In genomic region chr2:98463988-98464771, GRCh38 we compare ENCODE assay signal across 9 cellular contexts. TPM values are rescaled to one million over a fixed set of nuclear protein-coding genes. Genes with fewer than 3 reads are reported as not detected.
DNase-seq lines count a peak whose midpoint lies in the region; ATAC-seq and TF ChIP-seq lines count a peak whose summit lies in the region.
"Had no signal": no experiment of that assay in that cellular context is flagged by ENCODE, and none has a peak within 500 bp of the region (broad histone marks: within the 10 kb centered on the region; RNA-seq: fewer than 3 reads in every experiment).

No MANE protein-coding gene starts in this region.

- peak overlapping the region; percentile 85 for H3K4me3 Mint-ChIP-seq in activated T-helper 17 cell treated with anti-CD3 and anti-CD28 coated beads, Interleukin-2, amount 50 U/mL, for 72 hours
- H3K4me3 Mint-ChIP-seq in natural killer cell treated with Interleukin-12 subunit alpha and Interleukin-12 subunit beta and Interleukin-15 and Interleukin-18, amount 100 ng/mL, for 72 hours: peak overlapping the region; percentile 95
- no peak overlapping the region for H3K4me3 Mint-ChIP-seq in endothelial cell (ENCODE audit: unreplicated experiment)

- H3K9me3 ChIP-seq in Loucy (ENCODE audit: insufficient read depth, low read depth, low read length): no peaks in the 10 kb centered on the region

- H3K4me1 ChIP-seq in Loucy (ENCODE audit: insufficient read depth, low read length, poor library complexity, severe bottlenecking): peaks cover 81% of the 10 kb centered on the region

- H3K9me2 ChIP-seq in Loucy (replicated peaks; ENCODE audit: low read depth, low read length): no peaks in the 10 kb centered on the region

- H3K27ac Mint-ChIP-seq in activated T-helper 17 cell treated with anti-CD3 and anti-CD28 coated beads, Interleukin-2, amount 50 U/mL, for 72 hours: peak overlapping the region; percentile 84
- peak overlapping the region; percentile 95 to 96 for H3K27ac Mint-ChIP-seq in natural killer cell treated with Interleukin-12 subunit alpha and Interleukin-12 subunit beta and Interleukin-15 and Interleukin-18, amount 100 ng/mL, for 72 hours
- no peak overlapping the region for H3K27ac Mint-ChIP-seq in endothelial cell (ENCODE audit: unreplicated experiment)

- peak overlapping the region; percentile 81 for H3K4me2 ChIP-seq in Loucy (ENCODE audit: low read depth, low read length, poor library complexity, severe bottlenecking)

- no peaks in the 10 kb centered on the region for H3K36me3 ChIP-seq in Loucy (ENCODE audit: insufficient read depth, low read length)

- H3K4me1 Mint-ChIP-seq in activated T-helper 17 cell treated with anti-CD3 and anti-CD28 coated beads, Interleukin-2, amount 50 U/mL, for 72 hours: peaks cover 76% of the 10 kb centered on the region
- H3K4me1 Mint-ChIP-seq in natural killer cell treated with Interleukin-12 subunit alpha and Interleukin-12 subunit beta and Interleukin-15 and Interleukin-18, amount 100 ng/mL, for 72 hours (ENCODE audit: low read depth in 2 of 2): peaks cover 81 to 85% of the 10 kb centered on the region in 2 donors
- H3K4me1 Mint-ChIP-seq in endothelial cell (ENCODE audit: unreplicated experiment): peaks cover 26% of the 10 kb centered on the region

- H3K36me3 Mint-ChIP-seq in activated T-helper 17 cell treated with anti-CD3 and anti-CD28 coated beads, Interleukin-2, amount 50 U/mL, for 72 hours (ENCODE audit: low read depth): peaks cover 14% of the 10 kb centered on the region
- H3K36me3 Mint-ChIP-seq in natural killer cell treated with Interleukin-12 subunit alpha and Interleukin-12 subunit beta and Interleukin-15 and Interleukin-18, amount 100 ng/mL, for 72 hours: no peaks in the 10 kb centered on the region
- H3K36me3 Mint-ChIP-seq in endothelial cell (ENCODE audit: low read depth, unreplicated experiment): peaks cover 3% of the 10 kb centered on the region

- ATAC-seq in activated T-helper 17 cell treated with anti-CD3 and anti-CD28 coated beads, Interleukin-2, amount 50 U/mL, for 72 hours (replicated peaks): no peak
- ATAC-seq in natural killer cell treated with Interleukin-12 subunit alpha and Interleukin-12 subunit beta and Interleukin-15 and Interleukin-18, amount 100 ng/mL, for 72 hours: peak; percentile 34 to 46

- H2AFZ ChIP-seq in Loucy (ENCODE audit: low read length): peak overlapping the region; percentile 22; the same call in 1 of the 2 replicates

- H3K9ac ChIP-seq in Loucy (ENCODE audit: low read depth, low read length, poor library complexity, severe bottlenecking): peak overlapping the region; percentile 67

- TF ChIP-seq CTCF in Loucy (conservative IDR thresholded peaks at IDR 0.05; ENCODE audit: low read length): no peak
- TF ChIP-seq CTCF in endothelial cell (IDR thresholded peaks at IDR 0.05; ENCODE audit: unreplicated experiment): no peak

- peaks cover 82% of the 10 kb centered on the region for H3K79me2 ChIP-seq in Loucy (ENCODE audit: insufficient read depth, low read length)

- H4K20me1 ChIP-seq in Loucy (ENCODE audit: insufficient read depth, low read length, poor library complexity, severe bottlenecking): no peaks in the 10 kb centered on the region

- DNase-seq in GF-D8 (lab: John Stamatoyannopoulos, UW): peak; percentile 93
- no peak for DNase-seq in natural killer cell treated with Interleukin-12 subunit alpha and Interleukin-12 subunit beta and Interleukin-15 and Interleukin-18, amount 100 ng/mL, for 72 hours (ENCODE audit: low spot score)
- DNase-seq in endothelial cell (ENCODE audit: low spot score): no peak
- DNase-seq in NCI-H748 (lab: John Stamatoyannopoulos, UW; ENCODE audit: unreplicated experiment): no peak
- DNase-seq in NCI-H187 treated with DMSO at 0.1 percent for 48 hours (lab: John Stamatoyannopoulos, UW): no peak
- DNase-seq in NCI-H1105 treated with DMSO at 0.1 percent for 48 hours (lab: John Stamatoyannopoulos, UW): no peak
- DNase-seq: NCI-H774 had no signal

- H3F3A ChIP-seq in Loucy (ENCODE audit: low read depth): peaks cover 10% of the 10 kb centered on the region

- no peaks in the 10 kb centered on the region for H3K27me3 Mint-ChIP-seq in activated T-helper 17 cell treated with anti-CD3 and anti-CD28 coated beads, Interleukin-2, amount 50 U/mL, for 72 hours
- H3K27me3 Mint-ChIP-seq in natural killer cell treated with Interleukin-12 subunit alpha and Interleukin-12 subunit beta and Interleukin-15 and Interleukin-18, amount 100 ng/mL, for 72 hours: no peaks in the 10 kb centered on the region
- H3K27me3 Mint-ChIP-seq in endothelial cell (ENCODE audit: unreplicated experiment): peaks cover 8% of the 10 kb centered on the region

- H3K27me3 ChIP-seq in Loucy (ENCODE audit: insufficient read depth, low read length, poor library complexity, severe bottlenecking): no peaks in the 10 kb centered on the region

- H3K9me3 Mint-ChIP-seq in activated T-helper 17 cell treated with anti-CD3 and anti-CD28 coated beads, Interleukin-2, amount 50 U/mL, for 72 hours: no peaks in the 10 kb centered on the region
- no peaks in the 10 kb centered on the region for H3K9me3 Mint-ChIP-seq in natural killer cell treated with Interleukin-12 subunit alpha and Interleukin-12 subunit beta and Interleukin-15 and Interleukin-18, amount 100 ng/mL, for 72 hours
- H3K9me3 Mint-ChIP-seq in endothelial cell (ENCODE audit: unreplicated experiment): no peaks in the 10 kb centered on the region

- H3K4me3 ChIP-seq in Loucy (ENCODE audit: low read length, poor library complexity, severe bottlenecking): peak overlapping the region; percentile 58

RNA-seq across cellular contexts. Expression of gene INPP4A, which starts 19.5 kb away (rescaled TPM):
- 10 to 100 TPM; 66.4 to 74.8 TPM for total RNA-seq in activated T-helper 17 cell treated with anti-CD3 and anti-CD28 coated beads, Interleukin-2, amount 50 U/mL, for 72 hours
- 100 to 1,000 TPM in 1 of 2 donors, 10 to 100 TPM in 1; 65.0 to 150 TPM for total RNA-seq in natural killer cell treated with Interleukin-12 subunit alpha and Interleukin-12 subunit beta and Interleukin-15 and Interleukin-18, amount 100 ng/mL, for 72 hours
- 26.8 TPM for total RNA-seq in endothelial cell (ENCODE audit: unreplicated experiment)
